1 cellular context compared by ENCODE assay signal in the genomic region with DNA sequence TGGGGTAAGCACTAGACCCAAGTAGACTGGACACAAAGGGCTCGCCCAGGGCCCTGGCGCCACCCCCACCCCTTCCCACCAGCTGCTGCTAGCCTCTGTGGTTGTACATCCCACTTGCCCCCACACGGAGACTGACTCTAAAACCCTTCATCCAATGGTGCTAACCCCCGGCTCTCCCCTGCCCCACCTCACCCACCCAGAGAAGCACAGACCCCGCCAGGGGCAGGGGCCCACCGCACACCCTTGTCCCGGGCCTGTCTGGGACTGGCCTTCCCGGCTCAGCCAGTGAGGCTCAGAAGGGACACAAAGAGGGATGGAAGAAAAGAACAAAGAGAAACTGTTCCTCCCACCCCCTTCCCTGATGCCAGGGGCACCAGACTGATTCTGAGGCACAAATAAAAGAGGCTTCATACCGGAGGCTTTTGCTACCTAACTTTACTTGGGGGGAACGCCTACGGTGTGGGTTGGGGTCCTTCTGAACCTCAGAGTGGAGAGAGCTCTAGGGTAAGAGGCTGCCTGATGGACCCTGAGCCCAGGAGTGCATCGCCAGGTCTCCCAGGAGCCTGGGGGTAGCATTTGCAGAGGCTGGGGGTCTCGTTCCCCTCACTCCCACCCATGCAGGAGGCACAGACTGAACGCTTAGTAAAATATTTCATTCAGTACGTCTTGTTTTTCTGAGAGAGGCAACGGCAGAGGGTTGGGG.
TF ChIP-seq lines count a peak whose summit lies in the region.

No MANE protein-coding gene starts in this region.

TF ChIP-seq in K562, 482 proteins besides CTCF, POLR2A, EP300 and RAD21:
- TF ChIP-seq CBX5 (IDR thresholded peaks at IDR 0.05; ENCODE audit: borderline replicate concordance, low read depth) (no peak), KLF10 (CRISPR knock-in tag; IDR thresholded peaks at IDR 0.05) (no peak), EHMT2 (IDR thresholded peaks at IDR 0.05) (no peak), TFE3 (CRISPR knock-in tag; IDR thresholded peaks at IDR 0.05) (no peak), TAF9B (IDR thresholded peaks at IDR 0.05; ENCODE audit: partially characterized antibody) (no peak), ESRRA (IDR thresholded peaks at IDR 0.05; ENCODE audit: borderline replicate concordance, low read depth) (no peak)
- TF ChIP-seq, protein P1, sequence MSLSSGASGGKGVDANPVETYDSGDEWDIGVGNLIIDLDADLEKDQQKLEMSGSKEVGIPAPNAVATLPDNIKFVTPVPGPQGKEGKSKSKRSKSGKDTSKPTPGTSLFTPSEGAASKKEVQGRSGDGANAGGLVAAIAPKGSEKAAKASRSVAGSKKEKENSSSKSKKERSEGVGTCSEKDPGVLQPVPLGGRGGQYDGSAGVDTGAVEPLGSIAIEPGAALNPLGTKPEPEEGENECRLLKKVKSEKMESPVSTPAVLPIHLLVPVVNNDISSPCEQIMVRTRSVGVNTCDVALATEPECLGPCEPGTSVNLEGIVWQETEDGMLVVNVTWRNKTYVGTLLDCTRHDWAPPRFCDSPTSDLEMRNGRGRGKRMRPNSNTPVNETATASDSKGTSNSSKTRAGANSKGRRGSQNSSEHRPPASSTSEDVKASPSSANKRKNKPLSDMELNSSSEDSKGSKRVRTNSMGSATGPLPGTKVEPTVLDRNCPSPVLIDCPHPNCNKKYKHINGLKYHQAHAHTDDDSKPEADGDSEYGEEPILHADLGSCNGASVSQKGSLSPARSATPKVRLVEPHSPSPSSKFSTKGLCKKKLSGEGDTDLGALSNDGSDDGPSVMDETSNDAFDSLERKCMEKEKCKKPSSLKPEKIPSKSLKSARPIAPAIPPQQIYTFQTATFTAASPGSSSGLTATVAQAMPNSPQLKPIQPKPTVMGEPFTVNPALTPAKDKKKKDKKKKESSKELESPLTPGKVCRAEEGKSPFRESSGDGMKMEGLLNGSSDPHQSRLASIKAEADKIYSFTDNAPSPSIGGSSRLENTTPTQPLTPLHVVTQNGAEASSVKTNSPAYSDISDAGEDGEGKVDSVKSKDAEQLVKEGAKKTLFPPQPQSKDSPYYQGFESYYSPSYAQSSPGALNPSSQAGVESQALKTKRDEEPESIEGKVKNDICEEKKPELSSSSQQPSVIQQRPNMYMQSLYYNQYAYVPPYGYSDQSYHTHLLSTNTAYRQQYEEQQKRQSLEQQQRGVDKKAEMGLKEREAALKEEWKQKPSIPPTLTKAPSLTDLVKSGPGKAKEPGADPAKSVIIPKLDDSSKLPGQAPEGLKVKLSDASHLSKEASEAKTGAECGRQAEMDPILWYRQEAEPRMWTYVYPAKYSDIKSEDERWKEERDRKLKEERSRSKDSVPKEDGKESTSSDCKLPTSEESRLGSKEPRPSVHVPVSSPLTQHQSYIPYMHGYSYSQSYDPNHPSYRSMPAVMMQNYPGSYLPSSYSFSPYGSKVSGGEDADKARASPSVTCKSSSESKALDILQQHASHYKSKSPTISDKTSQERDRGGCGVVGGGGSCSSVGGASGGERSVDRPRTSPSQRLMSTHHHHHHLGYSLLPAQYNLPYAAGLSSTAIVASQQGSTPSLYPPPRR (CRISPR knock-in tag; IDR thresholded peaks at IDR 0.05; ENCODE audit: borderline replicate concordance) = no peak
TF ChIP-seq in K562: peak in this region for 0.
